Comparison of ENCODE assay signal across 11 cellular contexts in genomic region chr22:44620841-44621382, GRCh38.
DNase-seq lines count a peak whose midpoint lies in the region; FAIRE-seq and TF ChIP-seq lines count a peak whose summit lies in the region.
"Had no signal": no experiment of that assay in that cellular context is flagged by ENCODE, and none has a peak within 500 bp of the region (broad histone marks: within the 10 kb centered on the region; RNA-seq: fewer than 3 reads in every experiment).

No MANE protein-coding gene starts in this region.

- no peak for TF ChIP-seq CTCF in CD14-positive monocyte (IDR thresholded peaks at IDR 0.05)
- no peak for TF ChIP-seq CTCF in astrocyte (IDR thresholded peaks at IDR 0.05; ENCODE audit: insufficient read depth, low read depth, low read length)
- TF ChIP-seq CTCF in neural progenitor cell (IDR thresholded peaks at IDR 0.05), result no peak
- TF ChIP-seq CTCF in tibial artery (IDR thresholded peaks at IDR 0.05), result no peak

- intact Hi-C loops in activated CD4-positive, alpha-beta T cell treated with anti-CD3 and anti-CD28 coated beads, Interleukin-2, amount 10 ng/mL, durations not matched to agents 24 days and 14 days (cut with micrococcal nuclease), result loop anchor here (10.0 kb wide), 1 partner anchor 1236 kb away; no protein-coding TSS in a partner anchor
- intact Hi-C loops in CD14-positive monocyte (cut with micrococcal nuclease), result loop anchor here (5.0 to 10.0 kb wide), 3 partner anchors 59 to 436 kb away; partner anchors contain the start of genes PARVG (in 2 of the 2) and RTL6 (in 1 of the 2)
- intact Hi-C loops in tibial artery (cut with DNase I; ENCODE audit: low total_unique reads), result loop anchor here (10.0 kb wide), 1 partner anchor 1236 kb away; no protein-coding TSS in a partner anchor

- H3K4me1 Mint-ChIP-seq in activated CD4-positive, alpha-beta T cell treated with anti-CD3 and anti-CD28 coated beads, Interleukin-2, amount 10 ng/mL, durations not matched to agents 24 days and 14 days, result peaks cover 4% of the 10 kb centered on the region
- H3K4me1 Mint-ChIP-seq in CD14-positive monocyte (peaks cover 4% of the 10 kb centered on the region), astrocyte (ENCODE audit: low read depth, unreplicated experiment) (no peaks in the 10 kb centered on the region), neural progenitor cell (peaks cover 38% of the 10 kb centered on the region)

- H3K27ac Mint-ChIP-seq in activated CD4-positive, alpha-beta T cell treated with anti-CD3 and anti-CD28 coated beads, Interleukin-2, amount 10 ng/mL, durations not matched to agents 24 days and 14 days, result peak overlapping the region; percentile 26
- peak overlapping the region in 2 of 7 donors; percentile 7 to 94 for H3K27ac Mint-ChIP-seq in CD14-positive monocyte
- H3K27ac Mint-ChIP-seq in astrocyte (ENCODE audit: unreplicated experiment), result no peak overlapping the region
- peak overlapping the region; percentile 97 for H3K27ac Mint-ChIP-seq in neural progenitor cell

- H3K4me3 ChIP-seq in astrocyte (ENCODE audit: insufficient read depth, low read depth, low read length) (no peak overlapping the region), neural progenitor cell (no peak overlapping the region), small intestine (ENCODE audit: low read depth in 1 of 2, low read length in 2 of 2) (no peak overlapping the region), tibial artery (no peak overlapping the region)

- H2AFZ ChIP-seq in astrocyte (ENCODE audit: low read depth, low read length), result no peak overlapping the region
- H2AFZ ChIP-seq in neural progenitor cell (replicated peaks), result no peak overlapping the region

- H3K4me2 ChIP-seq in astrocyte (ENCODE audit: low read length), result no peak overlapping the region
- peak overlapping the region; percentile 40 for H3K4me2 ChIP-seq in neural progenitor cell

- H3K9ac ChIP-seq in astrocyte (ENCODE audit: low read length) (peak overlapping the region; percentile 46), neural progenitor cell (no peak overlapping the region)

- H3K79me2 ChIP-seq in astrocyte (ENCODE audit: insufficient read depth, low read length), result no peaks in the 10 kb centered on the region
- H3K79me2 ChIP-seq in neural progenitor cell (ENCODE audit: low read depth), result no peaks in the 10 kb centered on the region

- 53 to 65% (median 56%) methylated on average over 17 of the region's 17 CpGs for WGBS in small intestine, 3 donors

- no peaks in the 10 kb centered on the region for H3K36me3 Mint-ChIP-seq in activated CD4-positive, alpha-beta T cell treated with anti-CD3 and anti-CD28 coated beads, Interleukin-2, amount 10 ng/mL, durations not matched to agents 24 days and 14 days (ENCODE audit: low read depth)
- H3K36me3 Mint-ChIP-seq in CD14-positive monocyte, result peaks cover 0 to 2% of the 10 kb centered on the region in 2 donors
- H3K36me3 Mint-ChIP-seq in astrocyte (ENCODE audit: low read depth, unreplicated experiment), result no peaks in the 10 kb centered on the region
- H3K36me3 Mint-ChIP-seq in neural progenitor cell, result no peaks in the 10 kb centered on the region
- H3K36me3 Mint-ChIP-seq: CD4-positive, CD25-positive, alpha-beta regulatory T cell had no signal

- H3K9me3 ChIP-seq in astrocyte (ENCODE audit: insufficient read depth, low read depth, low read length) (peaks cover 5% of the 10 kb centered on the region), neural progenitor cell (ENCODE audit: low read depth) (no peaks in the 10 kb centered on the region), small intestine (ENCODE audit: control insufficient read depth, low read depth) (no peaks in the 10 kb centered on the region), tibial artery (no peaks in the 10 kb centered on the region)

- H4K20me1 ChIP-seq in astrocyte (ENCODE audit: insufficient read depth, low read length), result no peaks in the 10 kb centered on the region
- no peaks in the 10 kb centered on the region for H4K20me1 ChIP-seq in neural progenitor cell (ENCODE audit: low read depth)

- H3K4me3 Mint-ChIP-seq in activated CD4-positive, alpha-beta T cell treated with anti-CD3 and anti-CD28 coated beads, Interleukin-2, amount 10 ng/mL, durations not matched to agents 24 days and 14 days, result no peak overlapping the region
- H3K4me3 Mint-ChIP-seq in CD14-positive monocyte (no peak overlapping the region), astrocyte (ENCODE audit: unreplicated experiment) (no peak overlapping the region), neural progenitor cell (peak overlapping the region; percentile 26)

- no peaks in the 10 kb centered on the region for H3K9me3 Mint-ChIP-seq in activated CD4-positive, alpha-beta T cell treated with anti-CD3 and anti-CD28 coated beads, Interleukin-2, amount 10 ng/mL, durations not matched to agents 24 days and 14 days
- peaks cover 0 to 3% (median 0%) of the 10 kb centered on the region in 7 donors for H3K9me3 Mint-ChIP-seq in CD14-positive monocyte
- H3K9me3 Mint-ChIP-seq in astrocyte (ENCODE audit: unreplicated experiment), result no peaks in the 10 kb centered on the region
- H3K9me3 Mint-ChIP-seq in neural progenitor cell, result no peaks in the 10 kb centered on the region
- H3K9me3 Mint-ChIP-seq: CD4-positive, CD25-positive, alpha-beta regulatory T cell had no signal

- H3K27me3 ChIP-seq in astrocyte (ENCODE audit: insufficient read depth, low read length), result no peaks in the 10 kb centered on the region
- H3K27me3 ChIP-seq in neural progenitor cell, result no peaks in the 10 kb centered on the region
- H3K27me3 ChIP-seq in small intestine (ENCODE audit: control insufficient read depth in 2 of 2, insufficient read depth in 2 of 2, low read length in 2 of 2), result no peaks in the 10 kb centered on the region
- H3K27me3 ChIP-seq in tibial artery, result peaks cover 0 to 93% of the 10 kb centered on the region in 2 donors

- FAIRE-seq in astrocyte (lab: Jason Lieb, UNC) (no peak), small intestine (lab: Jason Lieb, UNC) (no peak), HTR-8/SVneo (lab: Jason Lieb, UNC) (no peak)
- FAIRE-seq: A204.1 had no signal

- no peak for DNase-seq in activated CD4-positive, alpha-beta T cell treated with anti-CD3 and anti-CD28 coated beads, Interleukin-2, amount 10 ng/mL, durations not matched to agents 24 days and 14 days
- DNase-seq in activated CD4-positive, alpha-beta T cell treated with anti-CD3 and anti-CD28 coated beads for 48 hours, result no peak
- DNase-seq in CD14-positive monocyte (ENCODE audit: low spot score) (peak; percentile 65), astrocyte (ENCODE audit: low read depth) (no peak), neural progenitor cell (ENCODE audit: low spot score) (no peak), small intestine (no peak), tibial artery (no peak), HTR-8/SVneo (ENCODE audit: insufficient read length, low spot score) (no peak)
- DNase-seq: NCI-H446 treated with DMSO at 0.1 percent for 48 hours had no signal

- peaks cover 7% of the 10 kb centered on the region for H3K4me1 ChIP-seq in astrocyte (ENCODE audit: insufficient read depth, low read length)
- H3K4me1 ChIP-seq in neural progenitor cell, result peaks cover 26% of the 10 kb centered on the region
- H3K4me1 ChIP-seq in small intestine (ENCODE audit: control insufficient read depth in 2 of 2, insufficient read depth in 1 of 2, low read depth in 1 of 2, low read length in 1 of 2), result no peaks in the 10 kb centered on the region
- peaks cover 0 to 6% (median 0%) of the 10 kb centered on the region in 4 donors for H3K4me1 ChIP-seq in tibial artery

- peaks cover 2% of the 10 kb centered on the region for H3K27me3 Mint-ChIP-seq in activated CD4-positive, alpha-beta T cell treated with anti-CD3 and anti-CD28 coated beads, Interleukin-2, amount 10 ng/mL, durations not matched to agents 24 days and 14 days
- H3K27me3 Mint-ChIP-seq in CD14-positive monocyte (ENCODE audit: low read depth in 3 of 3), result peaks cover 4 to 16% (median 6%) of the 10 kb centered on the region in 3 donors
- H3K27me3 Mint-ChIP-seq in astrocyte (ENCODE audit: low read depth, unreplicated experiment), result peaks cover 17% of the 10 kb centered on the region
- peaks cover 2% of the 10 kb centered on the region for H3K27me3 Mint-ChIP-seq in neural progenitor cell (ENCODE audit: insufficient read depth, low read depth)

- H3K27ac ChIP-seq in astrocyte (ENCODE audit: low read depth, low read length) (no peak overlapping the region), neural progenitor cell (no peak overlapping the region), small intestine (ENCODE audit: low read depth in 1 of 2, low read length in 1 of 2) (peak overlapping the region in 1 of 2 donors; percentile 29), tibial artery (no peak overlapping the region)

- no peaks in the 10 kb centered on the region for H3K36me3 ChIP-seq in astrocyte (ENCODE audit: insufficient read depth, low read length)
- no peaks in the 10 kb centered on the region for H3K36me3 ChIP-seq in neural progenitor cell
- no peaks in the 10 kb centered on the region for H3K36me3 ChIP-seq in small intestine (ENCODE audit: control insufficient read depth in 2 of 2, insufficient read depth in 2 of 2, low read length in 2 of 2)
- H3K36me3 ChIP-seq in tibial artery, result no peaks in the 10 kb centered on the region

- peaks cover 11% of the 10 kb centered on the region for H3F3A ChIP-seq in neural progenitor cell (ENCODE audit: low read depth)
